ENCODE assay signal across 24 cellular contexts in genomic region chr3:7897643-7898042, GRCh38.
"Had no signal": no experiment of that assay in that cellular context is flagged by ENCODE, and none has a peak within 500 bp of the region (broad histone marks: within the 10 kb centered on the region; RNA-seq: fewer than 3 reads in every experiment).

No MANE protein-coding gene starts in this region.

- H3K9me3 ChIP-seq: esophagus squamous epithelium, pancreas, prostate gland, suprapubic skin, tibial artery, upper lobe of left lung, uterus had no signal

- DNase-seq: central memory CD4-positive, alpha-beta T cell; cortex of kidney; effector memory CD4-positive, alpha-beta T cell; esophagus squamous epithelium; foreskin fibroblast; kidney glomerular epithelial cell; mammary epithelial cell; pancreas; spleen; stimulated activated CD4-positive, alpha-beta T cell treated with anti-CD3 and anti-CD28 coated beads, Interleukin-2, amount 100 ng/mL, for 24 hours; stimulated activated CD4-positive, alpha-beta T cell treated with anti-CD3 and anti-CD28 coated beads, Interleukin-4, amount 100 ng/mL, for 4 hours; stimulated activated naive CD4-positive, alpha-beta T cell; stomach; tibial artery; upper lobe of left lung; uterus had no signal

- H3K27me3 ChIP-seq: dorsolateral prefrontal cortex, esophagus squamous epithelium, hepatocyte, neural progenitor cell, pancreas, spleen, stomach, suprapubic skin, tibial artery, upper lobe of left lung, uterus had no signal

- ATAC-seq: natural killer cell treated with Interleukin-12 subunit alpha and Interleukin-12 subunit beta and Interleukin-15 and Interleukin-18, amount 100 ng/mL, for 72 hours; pancreas; sciatic nerve had no signal

- H3K4me1 ChIP-seq: esophagus squamous epithelium, neural progenitor cell, pancreas, prostate gland, spleen, stomach, suprapubic skin, tibial artery, upper lobe of left lung, uterus had no signal

- H3K36me3 ChIP-seq: esophagus squamous epithelium, neural progenitor cell, pancreas, prostate gland, spleen, stomach, suprapubic skin, tibial artery, upper lobe of left lung, uterus had no signal

- H3K4me3 ChIP-seq: dorsolateral prefrontal cortex, esophagus squamous epithelium, hepatocyte, neural progenitor cell, pancreas, prostate gland, spleen, stomach, suprapubic skin, tibial artery, upper lobe of left lung, uterus had no signal

- H3K27ac ChIP-seq: epithelial cell of prostate, esophagus squamous epithelium, hepatocyte, neural progenitor cell, pancreas, prostate gland, spleen, stomach, suprapubic skin, tibial artery, upper lobe of left lung, uterus had no signal
